ENCODE assay signal across 14 cellular contexts in the genomic region with DNA sequence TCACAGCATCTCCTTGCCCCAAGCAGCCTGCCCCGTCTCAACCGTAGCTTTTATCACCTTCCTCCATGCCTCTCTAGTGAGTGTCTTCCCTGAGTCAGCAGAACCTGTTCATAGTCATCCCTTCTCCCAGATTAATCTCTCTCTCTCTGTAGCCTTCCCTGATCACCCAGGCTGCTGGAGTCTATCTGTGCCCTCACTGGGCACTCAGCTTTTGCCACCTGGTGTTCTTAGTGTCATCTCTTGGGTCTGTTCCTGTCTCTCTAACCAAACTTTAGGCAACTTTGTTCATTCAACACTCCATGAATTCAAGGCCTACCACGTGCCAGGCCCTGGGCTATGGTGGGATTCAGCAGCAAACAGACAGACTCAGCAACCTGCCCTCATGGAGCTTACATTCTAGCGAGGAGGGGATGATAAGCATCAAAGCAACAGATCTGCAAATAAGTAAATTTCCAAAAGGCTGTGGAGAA.
A peak's percentile ranks its signal among the peaks of the same experiment; 100 is the strongest.
DNase-seq lines count a peak whose midpoint lies in the region; ATAC-seq and TF ChIP-seq lines count a peak whose summit lies in the region.
"Had no signal": no experiment of that assay in that cellular context is flagged by ENCODE, and none has a peak within 500 bp of the region (broad histone marks: within the 10 kb centered on the region; RNA-seq: fewer than 3 reads in every experiment).

No MANE protein-coding gene starts in this region.

- H3K36me3 ChIP-seq in right atrium auricular region (no peaks in the 10 kb centered on the region), stomach (peaks cover 0 to 42% (median 6%) of the 10 kb centered on the region in 4 donors)
- H3K36me3 ChIP-seq: upper lobe of right lung had no signal

- peak overlapping the region; percentile 84 to 87 for H3K27ac ChIP-seq in right atrium auricular region
- peak overlapping the region in 1 of 5 donors; percentile 49 for H3K27ac ChIP-seq in stomach
- H3K27ac ChIP-seq: 22Rv1 had no signal

- TF ChIP-seq CTCF in right atrium auricular region (IDR thresholded peaks at IDR 0.05) (no peak), stomach (IDR thresholded peaks at IDR 0.05) (no peak)

- ATAC-seq in activated T-helper 17 cell treated with anti-CD3 and anti-CD28 coated beads, Interleukin-2, amount 50 U/mL, for 72 hours (replicated peaks): no peak
- ATAC-seq in stimulated activated effector memory CD8-positive, alpha-beta T cell treated with anti-CD3 and anti-CD28 coated beads, Interleukin-12 subunit alpha, Interleukin-12 subunit beta, amount 100 ng/mL, for 72 hours: no peak
- ATAC-seq: body of pancreas had no signal

- WGBS in stomach, 5 donors: 88 to 94% (median 93%) methylated on average over 4 of the region's 4 CpGs

- H3K27me3 Mint-ChIP-seq in T-helper 1 cell treated with Interleukin-12 subunit alpha and Interleukin-12 subunit beta and Interleukin-4 antibody, amounts not matched to agents 30 μg/mL and 1 μg/mL, for 36 hours (ENCODE audit: low read depth): peaks cover 5% of the 10 kb centered on the region
- H3K27me3 Mint-ChIP-seq in activated T-helper 17 cell treated with anti-CD3 and anti-CD28 coated beads, Interleukin-2, amount 50 U/mL, for 72 hours: no peaks in the 10 kb centered on the region
- H3K27me3 Mint-ChIP-seq: CD4-positive, alpha-beta T cell had no signal

- DNase-seq in T-helper 1 cell (no peak), right atrium auricular region (ENCODE audit: low spot score) (no peak), occipital lobe (lab: John Stamatoyannopoulos, UW) (no peak), stomach (no peak), midbrain (lab: John Stamatoyannopoulos, UW) (no peak)
- no peak for DNase-seq in stimulated activated effector memory CD8-positive, alpha-beta T cell treated with anti-CD3 and anti-CD28 coated beads, Interleukin-12 subunit alpha, Interleukin-12 subunit beta, amount 100 ng/mL, for 72 hours (ENCODE audit: low spot score in 2 of 2)
- DNase-seq: CD4-positive, alpha-beta T cell; effector CD4-positive, alpha-beta T cell; NCI-H187 had no signal

- H3K27me3 ChIP-seq in right atrium auricular region: no peaks in the 10 kb centered on the region
- no peaks in the 10 kb centered on the region for H3K27me3 ChIP-seq in stomach
- H3K27me3 ChIP-seq: body of pancreas, upper lobe of right lung had no signal

- H3K4me3 Mint-ChIP-seq in T-helper 1 cell treated with Interleukin-12 subunit alpha and Interleukin-12 subunit beta and Interleukin-4 antibody, amounts not matched to agents 30 μg/mL and 1 μg/mL, for 36 hours: no peak overlapping the region
- no peak overlapping the region for H3K4me3 Mint-ChIP-seq in activated T-helper 17 cell treated with anti-CD3 and anti-CD28 coated beads, Interleukin-2, amount 50 U/mL, for 72 hours
- H3K4me3 Mint-ChIP-seq in stimulated activated effector memory CD8-positive, alpha-beta T cell treated with anti-CD3 and anti-CD28 coated beads, Interleukin-12 subunit alpha, Interleukin-12 subunit beta, amount 100 ng/mL, for 72 hours: no peak overlapping the region
- H3K4me3 Mint-ChIP-seq: CD4-positive, alpha-beta T cell had no signal

- peaks cover 3% of the 10 kb centered on the region for H3K36me3 Mint-ChIP-seq in T-helper 1 cell treated with Interleukin-12 subunit alpha and Interleukin-12 subunit beta and Interleukin-4 antibody, amounts not matched to agents 30 μg/mL and 1 μg/mL, for 36 hours (ENCODE audit: low read depth)
- H3K36me3 Mint-ChIP-seq in activated T-helper 17 cell treated with anti-CD3 and anti-CD28 coated beads, Interleukin-2, amount 50 U/mL, for 72 hours (ENCODE audit: low read depth): no peaks in the 10 kb centered on the region
- H3K36me3 Mint-ChIP-seq in stimulated activated effector memory CD8-positive, alpha-beta T cell treated with anti-CD3 and anti-CD28 coated beads, Interleukin-12 subunit alpha, Interleukin-12 subunit beta, amount 100 ng/mL, for 72 hours: no peaks in the 10 kb centered on the region

- peaks cover 11% of the 10 kb centered on the region for H3K4me1 Mint-ChIP-seq in T-helper 1 cell treated with Interleukin-12 subunit alpha and Interleukin-12 subunit beta and Interleukin-4 antibody, amounts not matched to agents 30 μg/mL and 1 μg/mL, for 36 hours (ENCODE audit: low read depth)
- peaks cover 5% of the 10 kb centered on the region for H3K4me1 Mint-ChIP-seq in activated T-helper 17 cell treated with anti-CD3 and anti-CD28 coated beads, Interleukin-2, amount 50 U/mL, for 72 hours
- H3K4me1 Mint-ChIP-seq in stimulated activated effector memory CD8-positive, alpha-beta T cell treated with anti-CD3 and anti-CD28 coated beads, Interleukin-12 subunit alpha, Interleukin-12 subunit beta, amount 100 ng/mL, for 72 hours: peaks cover 29% of the 10 kb centered on the region

- H3K9me3 ChIP-seq in right atrium auricular region (no peaks in the 10 kb centered on the region), stomach (no peaks in the 10 kb centered on the region)
- H3K9me3 ChIP-seq: body of pancreas, upper lobe of right lung had no signal

- H3K4me3 ChIP-seq in right atrium auricular region (no peak overlapping the region), stomach (no peak overlapping the region)
- H3K4me3 ChIP-seq: body of pancreas, upper lobe of right lung had no signal

- peak overlapping the region; percentile 71 for H3K27ac Mint-ChIP-seq in T-helper 1 cell treated with Interleukin-12 subunit alpha and Interleukin-12 subunit beta and Interleukin-4 antibody, amounts not matched to agents 30 μg/mL and 1 μg/mL, for 36 hours
- H3K27ac Mint-ChIP-seq in activated T-helper 17 cell treated with anti-CD3 and anti-CD28 coated beads, Interleukin-2, amount 50 U/mL, for 72 hours: peak overlapping the region; percentile 83
- H3K27ac Mint-ChIP-seq in stimulated activated effector memory CD8-positive, alpha-beta T cell treated with anti-CD3 and anti-CD28 coated beads, Interleukin-12 subunit alpha, Interleukin-12 subunit beta, amount 100 ng/mL, for 72 hours: peak overlapping the region; percentile 41
- H3K27ac Mint-ChIP-seq: CD4-positive, alpha-beta T cell had no signal

- TF ChIP-seq EP300 in stomach (IDR thresholded peaks at IDR 0.05): no peak

- no peaks in the 10 kb centered on the region for H3K9me3 Mint-ChIP-seq in T-helper 1 cell treated with Interleukin-12 subunit alpha and Interleukin-12 subunit beta and Interleukin-4 antibody, amounts not matched to agents 30 μg/mL and 1 μg/mL, for 36 hours
- H3K9me3 Mint-ChIP-seq in activated T-helper 17 cell treated with anti-CD3 and anti-CD28 coated beads, Interleukin-2, amount 50 U/mL, for 72 hours: peaks cover 4% of the 10 kb centered on the region
- no peaks in the 10 kb centered on the region for H3K9me3 Mint-ChIP-seq in stimulated activated effector memory CD8-positive, alpha-beta T cell treated with anti-CD3 and anti-CD28 coated beads, Interleukin-12 subunit alpha, Interleukin-12 subunit beta, amount 100 ng/mL, for 72 hours
- H3K9me3 Mint-ChIP-seq: CD4-positive, alpha-beta T cell had no signal

- peaks cover 0 to 67% of the 10 kb centered on the region in 2 donors for H3K4me1 ChIP-seq in right atrium auricular region
- H3K4me1 ChIP-seq in stomach: peaks cover 0 to 8% (median 0%) of the 10 kb centered on the region in 4 donors
- H3K4me1 ChIP-seq: body of pancreas had no signal

- intact Hi-C loops in stomach (cut with DNase I; ENCODE audit: low total_unique reads): no loop called here

- no peak for TF ChIP-seq POLR2A in stomach (IDR thresholded peaks at IDR 0.05)
